15 cellular contexts compared by ENCODE assay signal in the genomic region with DNA sequence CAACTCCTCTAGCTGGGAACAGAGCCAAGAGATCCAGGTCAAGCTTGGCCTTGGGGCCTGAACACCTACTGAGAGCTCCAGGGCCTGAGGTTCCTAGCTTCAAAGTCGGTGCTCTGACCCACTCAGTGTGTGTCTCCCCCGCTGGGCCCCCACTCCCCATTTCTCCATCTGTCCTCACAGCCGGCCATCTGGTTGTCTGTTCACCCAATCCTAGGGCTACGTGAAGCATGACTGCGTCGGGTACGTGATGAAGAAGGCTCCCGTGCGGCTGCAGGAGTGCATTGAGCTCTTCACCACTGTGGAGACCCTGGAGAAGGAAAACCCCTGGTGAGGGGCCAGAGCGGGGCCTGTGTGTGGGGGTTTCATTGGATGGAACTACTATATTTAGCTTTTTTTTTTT. TPM values are rescaled to one million over a fixed set of nuclear protein-coding genes. Genes with fewer than 3 reads are reported as not detected.
DNase-seq lines count a peak whose midpoint lies in the region; ATAC-seq and TF ChIP-seq lines count a peak whose summit lies in the region.
"Had no signal": no experiment of that assay in that cellular context is flagged by ENCODE, and none has a peak within 500 bp of the region (broad histone marks: within the 10 kb centered on the region; RNA-seq: fewer than 3 reads in every experiment).

No MANE protein-coding gene starts in this region.

- peaks cover 8% of the 10 kb centered on the region for H3K27me3 Mint-ChIP-seq in glutamatergic neuron (ENCODE audit: unreplicated experiment)
- H3K27me3 Mint-ChIP-seq: B cell; CD4-positive, alpha-beta T cell had no signal

- intact Hi-C loops in cardiac septum (cut with DNase I) (no loop called here), Right ventricle myocardium inferior (cut with DNase I) (no loop called here)

- peaks cover 17% of the 10 kb centered on the region for H3K4me1 Mint-ChIP-seq in glutamatergic neuron (ENCODE audit: low read depth, unreplicated experiment)
- H3K4me1 Mint-ChIP-seq: B cell had no signal

- H3K9me3 Mint-ChIP-seq in glutamatergic neuron (ENCODE audit: unreplicated experiment) = peaks cover 6% of the 10 kb centered on the region
- H3K9me3 Mint-ChIP-seq: CD4-positive, alpha-beta T cell had no signal

- H3K27ac Mint-ChIP-seq in glutamatergic neuron (ENCODE audit: unreplicated experiment) = peak overlapping the region; percentile 66
- H3K27ac Mint-ChIP-seq: B cell; CD4-positive, alpha-beta T cell had no signal

- H3K4me3 Mint-ChIP-seq in glutamatergic neuron (ENCODE audit: unreplicated experiment) = no peak overlapping the region
- H3K4me3 Mint-ChIP-seq: B cell; CD4-positive, alpha-beta T cell had no signal

- DNase-seq in cardiac septum (ENCODE audit: low spot score) (peak; percentile 44), Right ventricle myocardium inferior (ENCODE audit: missing footprints) (no peak), NCI-H524 (lab: John Stamatoyannopoulos, UW) (peak; percentile 92 to 95), glutamatergic neuron (no peak), OCI-M2 (lab: John Stamatoyannopoulos, UW; ENCODE audit: unreplicated experiment) (no peak)
- DNase-seq in NK-92 treated with Interleukin-12 subunit alpha and Interleukin-12 subunit beta, amount 100 ng/mL, for 24 hours (lab: John Stamatoyannopoulos, UW) = no peak
- DNase-seq: C1 segment of cervical spinal cord; Calu3; CD4-positive, alpha-beta T cell; DMS153; DND-41; GDM1; HCEC 1CT had no signal

- ATAC-seq in Right ventricle myocardium inferior (no peak), GM19455 (IDR thresholded peaks at IDR 0.05; ENCODE audit: unreplicated experiment) (no peak)

- TF ChIP-seq CTCF in glutamatergic neuron (IDR thresholded peaks at IDR 0.05; ENCODE audit: partially characterized antibody, unreplicated experiment) = no peak

- H3K36me3 Mint-ChIP-seq in glutamatergic neuron (ENCODE audit: unreplicated experiment) = peaks cover 4% of the 10 kb centered on the region

RNA-seq across cellular contexts. Expression of gene USP11, which starts 12.3 kb away (rescaled TPM):
- 64.9 TPM for total RNA-seq in cardiac septum
- 31.5 TPM for total RNA-seq in Right ventricle myocardium inferior
- 190 TPM for total RNA-seq in glutamatergic neuron (ENCODE audit: unreplicated experiment)

RNA-seq across cellular contexts. Expression of gene CDK16, which starts 26.7 kb away (rescaled TPM):
- total RNA-seq in cardiac septum (177 TPM), Right ventricle myocardium inferior (139 TPM), glutamatergic neuron (ENCODE audit: unreplicated experiment) (181 TPM)

RNA-seq across cellular contexts. Expression of gene UBA1, which starts 51.5 kb away (rescaled TPM):
- 160 TPM for total RNA-seq in cardiac septum
- total RNA-seq in Right ventricle myocardium inferior = 93.5 TPM
- 503 TPM for total RNA-seq in glutamatergic neuron (ENCODE audit: unreplicated experiment)

Comparison
In these comparisons a context has a peak if more than half of its experiments do, and no peak if none do; other contexts are left out.
1. DNase-seq: peak in cardiac septum (single experiment) and NCI-H524 (2 of 2); none in Right ventricle myocardium inferior (single experiment), glutamatergic neuron (single experiment), OCI-M2 (single experiment) and NK-92 treated with Interleukin-12 subunit alpha and Interleukin-12 subunit beta, amount 100 ng/mL, for 24 hours (single experiment).